In genomic region chr17:48478224-48479013, GRCh38 we compare ENCODE assay signal across 8 cellular contexts. TPM values are rescaled to one million over a fixed set of nuclear protein-coding genes. Genes with fewer than 3 reads are reported as not detected.
DNase-seq lines count a peak whose midpoint lies in the region; ATAC-seq and TF ChIP-seq lines count a peak whose summit lies in the region.

No MANE protein-coding gene starts in this region.

- POLR2A ChIA-PET in CD8-positive, alpha-beta memory T cell (lab: Charles Lee): no interaction called here

- CTCF ChIA-PET in CD8-positive, alpha-beta memory T cell (lab: Charles Lee): interaction anchor here (1.6 kb wide), 1 partner anchor 115 kb away, joined by 4 read pairs; the partner anchor contains the start of gene HOXB5

- intact Hi-C loops in tibial artery (cut with DNase I; ENCODE audit: low total_unique reads): no loop called here

- no peaks in the 10 kb centered on the region for H3K9me3 ChIP-seq in CD8-positive, alpha-beta memory T cell (ENCODE audit: low read length)
- no peaks in the 10 kb centered on the region for H3K9me3 ChIP-seq in tibial artery

- TF ChIP-seq CTCF in tibial artery (IDR thresholded peaks at IDR 0.05): no peak

- no peak overlapping the region for H3K4me3 ChIP-seq in CD8-positive, alpha-beta memory T cell (ENCODE audit: low read length)
- H3K4me3 ChIP-seq in tibial artery: no peak overlapping the region

- peaks cover 4 to 12% (median 6%) of the 10 kb centered on the region in 3 donors for H3K4me1 Mint-ChIP-seq in CD8-positive, alpha-beta memory T cell
- peaks cover 17% of the 10 kb centered on the region for H3K4me1 Mint-ChIP-seq in activated naive CD4-positive, alpha-beta T cell treated with anti-CD3 and anti-CD28 coated beads, Interleukin-2, amount 50 U/mL, for 24 hours

- peak in 2 of 5 donors; percentile 23 to 51 for DNase-seq in CD8-positive, alpha-beta memory T cell
- peak; percentile 46 for DNase-seq in GM19240 (ENCODE audit: insufficient read length, low spot score)
- no peak for DNase-seq in OCI-M2 (lab: John Stamatoyannopoulos, UW; ENCODE audit: unreplicated experiment)
- DNase-seq in NCI-H2107 (lab: John Stamatoyannopoulos, UW): no peak
- DNase-seq in mucosa of gallbladder (ENCODE audit: low spot score): no peak
- DNase-seq in tibial artery: no peak

- H3K36me3 ChIP-seq in CD8-positive, alpha-beta memory T cell (ENCODE audit: insufficient read depth, low read length): no peaks in the 10 kb centered on the region
- no peaks in the 10 kb centered on the region for H3K36me3 ChIP-seq in tibial artery

- peaks cover 10% of the 10 kb centered on the region for H3K4me1 ChIP-seq in CD8-positive, alpha-beta memory T cell (ENCODE audit: insufficient read depth, low read length)
- H3K4me1 ChIP-seq in tibial artery: no peaks in the 10 kb centered on the region

- H3K27me3 Mint-ChIP-seq in CD8-positive, alpha-beta memory T cell: no peaks in the 10 kb centered on the region
- no peaks in the 10 kb centered on the region for H3K27me3 Mint-ChIP-seq in activated naive CD4-positive, alpha-beta T cell treated with anti-CD3 and anti-CD28 coated beads, Interleukin-2, amount 50 U/mL, for 24 hours

- H3K4me3 Mint-ChIP-seq in CD8-positive, alpha-beta memory T cell: peak overlapping the region in 2 of 7 donors; percentile 20 to 28
- H3K4me3 Mint-ChIP-seq in activated naive CD4-positive, alpha-beta T cell treated with anti-CD3 and anti-CD28 coated beads, Interleukin-2, amount 50 U/mL, for 24 hours: no peak overlapping the region

- H3K27ac Mint-ChIP-seq in CD8-positive, alpha-beta memory T cell: peak overlapping the region in 6 of 8 donors; percentile 25 to 92 (median 66)
- H3K27ac Mint-ChIP-seq in activated naive CD4-positive, alpha-beta T cell treated with anti-CD3 and anti-CD28 coated beads, Interleukin-2, amount 50 U/mL, for 24 hours: peak overlapping the region; percentile 46

- H3K36me3 Mint-ChIP-seq in CD8-positive, alpha-beta memory T cell: no peaks in the 10 kb centered on the region
- H3K36me3 Mint-ChIP-seq in activated naive CD4-positive, alpha-beta T cell treated with anti-CD3 and anti-CD28 coated beads, Interleukin-2, amount 50 U/mL, for 24 hours: no peaks in the 10 kb centered on the region

- no peaks in the 10 kb centered on the region for H3K27me3 ChIP-seq in CD8-positive, alpha-beta memory T cell (ENCODE audit: insufficient read depth, low read length, poor library complexity, severe bottlenecking)
- peaks cover 0 to 59% of the 10 kb centered on the region in 2 donors for H3K27me3 ChIP-seq in tibial artery

- peak; percentile 71 for ATAC-seq in HG03196 (IDR thresholded peaks at IDR 0.05; ENCODE audit: unreplicated experiment)

- no peak overlapping the region for H3K27ac ChIP-seq in CD8-positive, alpha-beta memory T cell (ENCODE audit: low read depth, low read length)
- H3K27ac ChIP-seq in tibial artery: no peak overlapping the region

- H3K9me3 Mint-ChIP-seq in CD8-positive, alpha-beta memory T cell: no peaks in the 10 kb centered on the region
- H3K9me3 Mint-ChIP-seq in activated naive CD4-positive, alpha-beta T cell treated with anti-CD3 and anti-CD28 coated beads, Interleukin-2, amount 50 U/mL, for 24 hours: no peaks in the 10 kb centered on the region

RNA-seq across cellular contexts. Expression of gene SKAP1, which starts 48.4 kb away (rescaled TPM):
- total RNA-seq in CD8-positive, alpha-beta memory T cell: 10 to 100 TPM; 50.5 to 56.0 TPM
- 264 TPM for polyA plus RNA-seq in CD8-positive, alpha-beta memory T cell
- total RNA-seq in mucosa of gallbladder: 5.4 TPM

RNA-seq across cellular contexts. Expression of gene HOXB1, which starts 52.4 kb away (rescaled TPM):
- not detected for total RNA-seq in CD8-positive, alpha-beta memory T cell
- polyA plus RNA-seq in CD8-positive, alpha-beta memory T cell: not detected
- not detected for total RNA-seq in mucosa of gallbladder
